ENCODE assay signal across 8 cellular contexts in the genomic region with DNA sequence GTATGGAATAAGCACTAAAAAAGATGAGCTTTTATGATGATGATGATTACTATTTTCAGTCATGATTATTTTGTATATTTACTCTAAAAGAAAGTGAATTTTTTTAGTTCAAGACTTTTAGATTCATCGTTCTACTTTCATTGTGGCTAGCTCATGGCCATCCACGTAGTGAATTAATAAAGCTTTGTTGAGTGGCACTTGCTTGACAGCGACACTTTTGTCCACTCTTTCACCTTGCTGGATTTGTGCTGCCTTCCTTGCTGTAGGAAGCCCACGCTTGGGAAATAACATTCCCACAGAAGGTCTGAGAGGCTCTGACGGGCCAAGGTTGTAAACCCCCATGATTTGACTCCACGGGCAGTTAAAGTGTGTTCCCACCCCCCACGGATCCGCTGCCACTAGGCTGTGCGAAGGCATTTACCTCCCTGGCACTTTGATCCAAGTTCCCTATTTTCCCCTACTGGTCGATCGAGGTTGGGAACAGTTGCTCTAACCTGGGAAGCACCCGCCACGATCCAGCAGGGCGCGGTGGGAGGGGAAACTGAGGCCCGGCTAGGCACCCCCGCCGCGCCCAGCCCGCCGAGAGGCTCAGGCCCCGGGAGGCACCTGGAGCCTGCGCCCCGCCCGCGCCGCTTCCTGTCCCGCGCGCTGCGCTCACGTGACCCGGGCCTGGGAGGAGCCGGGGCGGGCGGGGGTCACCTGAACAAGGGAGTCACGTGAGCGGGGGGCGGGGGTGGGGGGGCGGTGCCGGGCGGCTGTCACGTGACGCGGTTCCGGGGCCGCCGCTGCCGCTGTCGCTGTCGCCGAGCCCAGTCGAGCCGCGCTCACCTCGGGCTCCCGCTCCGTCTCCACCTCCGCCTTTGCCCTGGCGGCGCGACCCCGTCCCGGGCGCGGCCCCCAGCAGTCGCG. TPM values are rescaled to one million over a fixed set of nuclear protein-coding genes. Genes with fewer than 3 reads are reported as not detected.
DNase-seq lines count a peak whose midpoint lies in the region; ATAC-seq and TF ChIP-seq lines count a peak whose summit lies in the region.

A gene with protein sequence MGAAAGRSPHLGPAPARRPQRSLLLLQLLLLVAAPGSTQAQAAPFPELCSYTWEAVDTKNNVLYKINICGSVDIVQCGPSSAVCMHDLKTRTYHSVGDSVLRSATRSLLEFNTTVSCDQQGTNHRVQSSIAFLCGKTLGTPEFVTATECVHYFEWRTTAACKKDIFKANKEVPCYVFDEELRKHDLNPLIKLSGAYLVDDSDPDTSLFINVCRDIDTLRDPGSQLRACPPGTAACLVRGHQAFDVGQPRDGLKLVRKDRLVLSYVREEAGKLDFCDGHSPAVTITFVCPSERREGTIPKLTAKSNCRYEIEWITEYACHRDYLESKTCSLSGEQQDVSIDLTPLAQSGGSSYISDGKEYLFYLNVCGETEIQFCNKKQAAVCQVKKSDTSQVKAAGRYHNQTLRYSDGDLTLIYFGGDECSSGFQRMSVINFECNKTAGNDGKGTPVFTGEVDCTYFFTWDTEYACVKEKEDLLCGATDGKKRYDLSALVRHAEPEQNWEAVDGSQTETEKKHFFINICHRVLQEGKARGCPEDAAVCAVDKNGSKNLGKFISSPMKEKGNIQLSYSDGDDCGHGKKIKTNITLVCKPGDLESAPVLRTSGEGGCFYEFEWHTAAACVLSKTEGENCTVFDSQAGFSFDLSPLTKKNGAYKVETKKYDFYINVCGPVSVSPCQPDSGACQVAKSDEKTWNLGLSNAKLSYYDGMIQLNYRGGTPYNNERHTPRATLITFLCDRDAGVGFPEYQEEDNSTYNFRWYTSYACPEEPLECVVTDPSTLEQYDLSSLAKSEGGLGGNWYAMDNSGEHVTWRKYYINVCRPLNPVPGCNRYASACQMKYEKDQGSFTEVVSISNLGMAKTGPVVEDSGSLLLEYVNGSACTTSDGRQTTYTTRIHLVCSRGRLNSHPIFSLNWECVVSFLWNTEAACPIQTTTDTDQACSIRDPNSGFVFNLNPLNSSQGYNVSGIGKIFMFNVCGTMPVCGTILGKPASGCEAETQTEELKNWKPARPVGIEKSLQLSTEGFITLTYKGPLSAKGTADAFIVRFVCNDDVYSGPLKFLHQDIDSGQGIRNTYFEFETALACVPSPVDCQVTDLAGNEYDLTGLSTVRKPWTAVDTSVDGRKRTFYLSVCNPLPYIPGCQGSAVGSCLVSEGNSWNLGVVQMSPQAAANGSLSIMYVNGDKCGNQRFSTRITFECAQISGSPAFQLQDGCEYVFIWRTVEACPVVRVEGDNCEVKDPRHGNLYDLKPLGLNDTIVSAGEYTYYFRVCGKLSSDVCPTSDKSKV (N-terminal part only) (plus strand): TSS at position 788 of the 909 bp plus-strand sequence. CDS start 165 bp downstream, outside the sequence.

- H3K27ac ChIP-seq in H9 (ENCODE audit: insufficient read length, low read depth, low read length) (no peak within 1 kb of the TSS), SK-N-SH (ENCODE audit: low read depth in 2 of 2, low read length in 1 of 2) (peak within 1 kb of the TSS; percentile 68 to 76), gastroesophageal sphincter (peak within 1 kb of the TSS; percentile 84 to 93 (median 90)), substantia nigra (ENCODE audit: low read depth, low read length, poor library complexity, severe bottlenecking) (peak within 1 kb of the TSS; percentile 76)

- H3K27me3 ChIP-seq in H9 (ENCODE audit: insufficient read depth, low read length) (no peaks in the 10 kb centered on the region; the same call in 1 of the 2 replicates), MG63 (no peaks in the 10 kb centered on the region), SK-N-SH (ENCODE audit: insufficient read depth) (no peaks in the 10 kb centered on the region; the same call in 1 of the 2 replicates), gastroesophageal sphincter (peaks cover 11% of the 10 kb centered on the region)

- H3K4me1 ChIP-seq in H9 (ENCODE audit: insufficient read depth, low read length) (peaks cover 2% of the 10 kb centered on the region; the same call in 1 of the 2 replicates), SK-N-SH (ENCODE audit: control insufficient read depth in 1 of 2, insufficient read depth in 2 of 2, low read depth in 1 of 2, low read length in 1 of 2) (peaks cover 10 to 17% of the 10 kb centered on the region in 2 experiments; a peak in 3 of 4 replicates), gastroesophageal sphincter (peaks cover 0 to 45% (median 12%) of the 10 kb centered on the region in 3 donors)

- no peaks in the 10 kb centered on the region for H3K9me2 ChIP-seq in SK-N-SH

- H3K9me3 ChIP-seq in H9 (ENCODE audit: control insufficient read depth, low read depth, low read length) (no peaks in the 10 kb centered on the region), MG63 (no peaks in the 10 kb centered on the region), SK-N-SH (no peaks in the 10 kb centered on the region), gastroesophageal sphincter (no peaks in the 10 kb centered on the region)

- H2BK5ac ChIP-seq in H9 (ENCODE audit: insufficient read length, low read length), result no peak within 1 kb of the TSS

- no peak for TF ChIP-seq EP300 in SK-N-SH (IDR thresholded peaks at IDR 0.05; ENCODE audit: borderline replicate concordance in 1 of 2, low read depth in 1 of 2, low read length in 1 of 2)
- no peak for TF ChIP-seq EP300 in gastroesophageal sphincter (IDR thresholded peaks at IDR 0.05)

- peak; percentile 97 for DNase-seq in GM03348 (ENCODE audit: low spot score)
- DNase-seq in H9, result peak; percentile 94
- DNase-seq in MG63, result peak; percentile 93
- DNase-seq in SK-N-SH, result peak; percentile 100
- DNase-seq in activated naive CD4-positive, alpha-beta T cell treated with anti-CD3 and anti-CD28 coated beads, Interleukin-2, amount 10 ng/mL, durations not matched to agents 7 days and 5 days, result peak; percentile 94
- DNase-seq in nucleus accumbens (lab: John Stamatoyannopoulos, UW), result peak in 55 of 56 donors; percentile 37 to 95 (median 80)
- DNase-seq in substantia nigra (lab: John Stamatoyannopoulos, UW), result peak; percentile 19 to 96 (median 79)

- no peak within 1 kb of the TSS for H2BK20ac ChIP-seq in H9 (ENCODE audit: low read depth, low read length, poor library complexity, severe bottlenecking)

- H3K27ac Mint-ChIP-seq in H9, result peak within 1 kb of the TSS; percentile 44 to 97 (median 95); a peak in 5 of 7 replicates
- peak within 1 kb of the TSS; percentile 91 for H3K27ac Mint-ChIP-seq in activated naive CD4-positive, alpha-beta T cell treated with anti-CD3 and anti-CD28 coated beads, Interleukin-2, amount 10 ng/mL, durations not matched to agents 7 days and 5 days

- no peak within 1 kb of the TSS for H3T11ph ChIP-seq in H9 (ENCODE audit: low read length)

- no peak within 1 kb of the TSS for H4K91ac ChIP-seq in H9 (ENCODE audit: insufficient read length, low read depth, low read length)

- no peaks in the 10 kb centered on the region for H3K36me3 ChIP-seq in MG63
- H3K36me3 ChIP-seq in SK-N-SH (replicated peaks in 1 of 2; ENCODE audit: control insufficient read depth in 1 of 2, insufficient read depth in 2 of 2, low read length in 1 of 2), result no peaks in the 10 kb centered on the region
- no peaks in the 10 kb centered on the region for H3K36me3 ChIP-seq in gastroesophageal sphincter

- H3K4me3 ChIP-seq in MG63 (peak within 1 kb of the TSS; percentile 69), SK-N-SH (ENCODE audit: low read depth in 2 of 2, low read length in 1 of 2) (peak within 1 kb of the TSS; percentile 93 to 97), gastroesophageal sphincter (peak within 1 kb of the TSS; percentile 93 to 94)

- CTCF ChIA-PET in SK-N-SH (lab: Yijun Ruan, JAX), result interaction anchor here (1.8 kb wide), 1 partner anchor 10 kb away, joined by 5 read pairs; no protein-coding TSS in a partner anchor
- CTCF ChIA-PET in activated naive CD4-positive, alpha-beta T cell treated with anti-CD3 and anti-CD28 coated beads, Interleukin-2, amount 10 ng/mL, durations not matched to agents 7 days and 5 days (lab: Charles Lee), result interaction anchor here (1.0 to 1.1 kb wide), 2 partner anchors 48 to 60 kb away, joined by 4 to 5 read pairs; no protein-coding TSS in a partner anchor

- peak within 1 kb of the TSS; percentile 90 for H3K14ac ChIP-seq in H9 (ENCODE audit: insufficient read depth, low read length)

- H3K27me3 Mint-ChIP-seq in H9 (ENCODE audit: low read depth), result peaks cover 38% of the 10 kb centered on the region
- peaks cover 33% of the 10 kb centered on the region for H3K27me3 Mint-ChIP-seq in activated naive CD4-positive, alpha-beta T cell treated with anti-CD3 and anti-CD28 coated beads, Interleukin-2, amount 10 ng/mL, durations not matched to agents 7 days and 5 days

- no peak within 1 kb of the TSS for H3K56ac ChIP-seq in H9 (ENCODE audit: insufficient read length, low read depth, low read length)

- peak; percentile 91 for ATAC-seq in gastroesophageal sphincter

- no CpG with 5 or more reads among the region's 68 CpGs for WGBS in H9 (ENCODE audit: extremely low coverage, insufficient read length, low lambda C conversion rate)
- WGBS in SK-N-SH (ENCODE audit: low lambda C conversion rate), result 6% methylated on average over 20 of the region's 68 CpGs
- WGBS in gastroesophageal sphincter (ENCODE audit: low coverage in 1 of 2), 2 donors, result 7% methylated on average over 2 to 10 of the region's 68 CpGs

- H3K18ac ChIP-seq in H9 (ENCODE audit: insufficient read length, low read depth, low read length), result peak within 1 kb of the TSS; percentile 59

- H2AK5ac ChIP-seq in H9 (ENCODE audit: insufficient read length, low read length), result no peak within 1 kb of the TSS

- no peak; the same call in 2 of the 3 replicates for TF ChIP-seq CTCF in H9 (conservative IDR thresholded peaks at IDR 0.05)
- TF ChIP-seq CTCF in SK-N-SH (IDR thresholded peaks at IDR 0.05), result peak; percentile 39
- peak in 3 of 4 experiments; percentile 36 to 45 (median 42) for TF ChIP-seq CTCF in gastroesophageal sphincter (IDR thresholded peaks at IDR 0.05)

- H2BK120ac ChIP-seq in H9 (ENCODE audit: low read depth, low read length, poor library complexity, severe bottlenecking), result no peak within 1 kb of the TSS

- H3K9me3 Mint-ChIP-seq in H9, result no peaks in the 10 kb centered on the region
- no peaks in the 10 kb centered on the region for H3K9me3 Mint-ChIP-seq in activated naive CD4-positive, alpha-beta T cell treated with anti-CD3 and anti-CD28 coated beads, Interleukin-2, amount 10 ng/mL, durations not matched to agents 7 days and 5 days

- H3K4me1 Mint-ChIP-seq in H9, result peaks cover 29 to 34% of the 10 kb centered on the region in 2 experiments
- H3K4me1 Mint-ChIP-seq in activated naive CD4-positive, alpha-beta T cell treated with anti-CD3 and anti-CD28 coated beads, Interleukin-2, amount 10 ng/mL, durations not matched to agents 7 days and 5 days, result peaks cover 46% of the 10 kb centered on the region

- H2AFZ ChIP-seq in H9 (ENCODE audit: low read length) (no peak within 1 kb of the TSS), SK-N-SH (ENCODE audit: low read depth) (peak within 1 kb of the TSS; percentile 97)

- peak within 1 kb of the TSS; percentile 47 for H4K8ac ChIP-seq in H9 (replicated peaks; ENCODE audit: insufficient read length, low read depth, low read length)

- H3K4ac ChIP-seq in H9 (ENCODE audit: low read depth, low read length), result no peak within 1 kb of the TSS; the same call in 1 of the 2 replicates

- POLR2A ChIA-PET in SK-N-SH (lab: Yijun Ruan, JAX), result interaction anchor here (1.0 kb wide), 1 partner anchor 242 kb away, joined by 4 read pairs; a partner anchor contains a TSS

- no peak within 1 kb of the TSS for H3K23ac ChIP-seq in H9 (ENCODE audit: insufficient read length, low read depth, low read length)

- H3K79me1 ChIP-seq in H9 (ENCODE audit: insufficient read depth, low read depth, low read length, poor library complexity, severe bottlenecking), result no peaks in the 10 kb centered on the region

- no peak within 1 kb of the TSS for H2BK12ac ChIP-seq in H9 (ENCODE audit: insufficient read length, low read depth, low read length)

- H3K79me2 ChIP-seq in H9 (ENCODE audit: insufficient read depth, low read length) (peaks cover 31% of the 10 kb centered on the region; the same call in 1 of the 2 replicates), SK-N-SH (ENCODE audit: insufficient read depth) (peaks cover 42% of the 10 kb centered on the region)

- no peak within 1 kb of the TSS for H4K5ac ChIP-seq in H9 (ENCODE audit: insufficient read length, low read depth, low read length)

- H3K4me2 ChIP-seq in H9 (ENCODE audit: insufficient read depth, insufficient read length, low read length), result peak within 1 kb of the TSS; percentile 93
- H3K4me2 ChIP-seq in SK-N-SH, result peak within 1 kb of the TSS; percentile 88

- H3K9ac ChIP-seq in H9 (ENCODE audit: extremely low read depth, insufficient read length, low read length) (peak within 1 kb of the TSS; percentile 80), SK-N-SH (peak within 1 kb of the TSS; percentile 86)

- H3K4me3 Mint-ChIP-seq in H9, result peak within 1 kb of the TSS; percentile 80 to 96
- peak within 1 kb of the TSS; percentile 96 for H3K4me3 Mint-ChIP-seq in activated naive CD4-positive, alpha-beta T cell treated with anti-CD3 and anti-CD28 coated beads, Interleukin-2, amount 10 ng/mL, durations not matched to agents 7 days and 5 days

- H4K20me1 ChIP-seq in H9 (ENCODE audit: control insufficient read depth, insufficient read depth, insufficient read length), result no peaks in the 10 kb centered on the region
- peaks cover 22% of the 10 kb centered on the region for H4K20me1 ChIP-seq in SK-N-SH (ENCODE audit: insufficient read depth)

- H3F3A ChIP-seq in SK-N-SH (replicated peaks; ENCODE audit: insufficient read depth), result peaks cover under 1% of the 10 kb centered on the region

- H3K36me3 Mint-ChIP-seq in H9 (ENCODE audit: insufficient read depth in 1 of 3, low read depth in 3 of 3), result no peaks in the 10 kb centered on the region; a peak in 2 of 7 replicates
- H3K36me3 Mint-ChIP-seq in activated naive CD4-positive, alpha-beta T cell treated with anti-CD3 and anti-CD28 coated beads, Interleukin-2, amount 10 ng/mL, durations not matched to agents 7 days and 5 days, result peaks cover 15% of the 10 kb centered on the region

- no peak within 1 kb of the TSS for H2BK15ac ChIP-seq in H9 (ENCODE audit: low read depth, low read length)

- peaks cover 3% of the 10 kb centered on the region for H3K23me2 ChIP-seq in H9 (ENCODE audit: insufficient read length, low read depth, low read length, poor library complexity, severe bottlenecking)

- no peak for TF ChIP-seq RAD21 in SK-N-SH (IDR thresholded peaks at IDR 0.05; ENCODE audit: low read length)

- TF ChIP-seq POLR2A in gastroesophageal sphincter (IDR thresholded peaks at IDR 0.05), result peak; percentile 79 to 89

RNA-seq across cellular contexts. Expression of the gene that starts here (rescaled TPM):
- total RNA-seq in H9 (2021), result 62.9 and 66.7 TPM in 2 replicates
- total RNA-seq in MG63 (2014; rRNA removed; shearing (Covaris generic); ENCODE audit: low replicate concordance), result 33.4 and 35.9 TPM in 2 replicates
- 25.7 and 45.0 TPM in 2 replicates for polyA plus RNA-seq in SK-N-SH (2012; rRNA removed)
- polyA plus RNA-seq in SK-N-SH (2012; cell fraction: cytosol; rRNA removed), result 34.7 and 43.1 TPM in 2 replicates
- 52.3 and 71.0 TPM in 2 replicates for polyA plus RNA-seq in SK-N-SH (2012; cell fraction: nucleus; rRNA removed)
- total RNA-seq in gastroesophageal sphincter, result 10 to 100 TPM; 47.9 to 81.3 (median 52.7) TPM
